ENCODE assay signal across 1 cellular context in the genomic region with DNA sequence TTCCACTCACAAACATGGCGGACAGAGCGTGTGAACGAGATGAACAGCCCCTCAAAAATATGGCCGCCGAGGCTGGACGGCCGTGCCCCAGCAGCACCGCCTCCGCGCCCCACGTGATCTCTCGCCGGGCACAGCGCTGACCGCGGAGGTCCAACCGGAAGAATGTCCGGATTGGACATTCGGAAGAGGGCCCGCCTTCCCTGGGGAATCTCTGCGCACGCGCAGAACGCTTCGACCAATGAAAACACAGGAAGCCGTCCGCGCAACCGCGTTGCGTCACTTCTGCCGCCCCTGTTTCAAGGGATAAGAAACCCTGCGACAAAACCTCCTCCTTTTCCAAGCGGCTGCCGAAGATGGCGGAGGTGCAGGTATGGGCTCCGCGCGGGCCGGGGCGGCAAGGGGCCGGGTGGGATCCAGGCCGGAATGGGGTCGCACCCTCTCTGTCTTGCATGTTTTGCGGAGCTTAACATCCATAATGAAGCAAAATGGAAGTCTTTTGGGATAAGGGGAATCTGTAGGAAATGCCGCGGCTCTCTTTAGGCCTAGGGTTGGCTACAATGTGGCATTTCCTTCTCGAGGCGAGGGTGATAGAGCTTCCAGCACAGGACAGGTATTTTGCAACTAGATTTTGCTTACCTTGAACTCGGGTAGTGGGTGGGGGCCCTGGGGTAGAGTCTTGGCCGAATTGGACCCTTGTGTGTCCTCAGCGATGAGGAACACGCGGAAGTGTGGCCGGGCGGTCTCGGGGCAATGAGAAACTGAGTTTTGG.
TF ChIP-seq lines count a peak whose summit lies in the region.

A gene (plus strand): TSS at position 332 of the 769 bp plus-strand sequence. CDS start 22 bp downstream, at position 354.

TF ChIP-seq in K562, 482 proteins besides CTCF, POLR2A, EP300 and RAD21 (continued from another document and continues in another):
- TF ChIP-seq, protein P1, sequence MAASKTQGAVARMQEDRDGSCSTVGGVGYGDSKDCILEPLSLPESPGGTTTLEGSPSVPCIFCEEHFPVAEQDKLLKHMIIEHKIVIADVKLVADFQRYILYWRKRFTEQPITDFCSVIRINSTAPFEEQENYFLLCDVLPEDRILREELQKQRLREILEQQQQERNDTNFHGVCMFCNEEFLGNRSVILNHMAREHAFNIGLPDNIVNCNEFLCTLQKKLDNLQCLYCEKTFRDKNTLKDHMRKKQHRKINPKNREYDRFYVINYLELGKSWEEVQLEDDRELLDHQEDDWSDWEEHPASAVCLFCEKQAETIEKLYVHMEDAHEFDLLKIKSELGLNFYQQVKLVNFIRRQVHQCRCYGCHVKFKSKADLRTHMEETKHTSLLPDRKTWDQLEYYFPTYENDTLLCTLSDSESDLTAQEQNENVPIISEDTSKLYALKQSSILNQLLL (CRISPR knock-in tag; IDR thresholded peaks at IDR 0.05; ENCODE audit: borderline replicate concordance): no peak
- peak; percentile 75; the same call in 1 of the 2 replicates for TF ChIP-seq ESRRA (IDR thresholded peaks at IDR 0.05; ENCODE audit: borderline replicate concordance, low read depth)
- TF ChIP-seq, protein P2, sequence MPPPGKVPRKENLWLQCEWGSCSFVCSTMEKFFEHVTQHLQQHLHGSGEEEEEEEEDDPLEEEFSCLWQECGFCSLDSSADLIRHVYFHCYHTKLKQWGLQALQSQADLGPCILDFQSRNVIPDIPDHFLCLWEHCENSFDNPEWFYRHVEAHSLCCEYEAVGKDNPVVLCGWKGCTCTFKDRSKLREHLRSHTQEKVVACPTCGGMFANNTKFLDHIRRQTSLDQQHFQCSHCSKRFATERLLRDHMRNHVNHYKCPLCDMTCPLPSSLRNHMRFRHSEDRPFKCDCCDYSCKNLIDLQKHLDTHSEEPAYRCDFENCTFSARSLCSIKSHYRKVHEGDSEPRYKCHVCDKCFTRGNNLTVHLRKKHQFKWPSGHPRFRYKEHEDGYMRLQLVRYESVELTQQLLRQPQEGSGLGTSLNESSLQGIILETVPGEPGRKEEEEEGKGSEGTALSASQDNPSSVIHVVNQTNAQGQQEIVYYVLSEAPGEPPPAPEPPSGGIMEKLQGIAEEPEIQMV (tag; conservative IDR thresholded peaks at IDR 0.05; ENCODE audit: low read depth): no peak
- TF ChIP-seq TAF9B (IDR thresholded peaks at IDR 0.05; ENCODE audit: partially characterized antibody): peak; percentile 98
- no peak for TF ChIP-seq CBX8 (IDR thresholded peaks at IDR 0.05; ENCODE audit: borderline replicate concordance, extremely low read depth, low read depth, low read length, poor library complexity, severe bottlenecking)
- 0 out of 2 replicates have a peak, but pooled peaks have one; percentile 13 for TF ChIP-seq CBFB (CRISPR knock-in tag; IDR thresholded peaks at IDR 0.05)
- TF ChIP-seq, protein P3, sequence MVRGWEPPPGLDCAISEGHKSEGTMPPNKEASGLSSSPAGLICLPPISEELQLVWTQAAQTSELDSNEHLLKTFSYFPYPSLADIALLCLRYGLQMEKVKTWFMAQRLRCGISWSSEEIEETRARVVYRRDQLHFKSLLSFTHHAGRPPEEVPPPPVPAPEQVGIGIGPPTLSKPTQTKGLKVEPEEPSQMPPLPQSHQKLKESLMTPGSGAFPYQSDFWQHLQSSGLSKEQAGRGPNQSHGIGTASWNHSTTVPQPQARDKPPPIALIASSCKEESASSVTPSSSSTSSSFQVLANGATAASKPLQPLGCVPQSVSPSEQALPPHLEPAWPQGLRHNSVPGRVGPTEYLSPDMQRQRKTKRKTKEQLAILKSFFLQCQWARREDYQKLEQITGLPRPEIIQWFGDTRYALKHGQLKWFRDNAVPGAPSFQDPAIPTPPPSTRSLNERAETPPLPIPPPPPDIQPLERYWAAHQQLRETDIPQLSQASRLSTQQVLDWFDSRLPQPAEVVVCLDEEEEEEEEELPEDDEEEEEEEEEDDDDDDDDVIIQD (CRISPR knock-in tag; IDR thresholded peaks at IDR 0.05): no peak
- no peak for TF ChIP-seq KDM4B (IDR thresholded peaks at IDR 0.05; ENCODE audit: borderline replicate concordance in 2 of 2, low read depth in 1 of 2)
- TF ChIP-seq, protein P4, sequence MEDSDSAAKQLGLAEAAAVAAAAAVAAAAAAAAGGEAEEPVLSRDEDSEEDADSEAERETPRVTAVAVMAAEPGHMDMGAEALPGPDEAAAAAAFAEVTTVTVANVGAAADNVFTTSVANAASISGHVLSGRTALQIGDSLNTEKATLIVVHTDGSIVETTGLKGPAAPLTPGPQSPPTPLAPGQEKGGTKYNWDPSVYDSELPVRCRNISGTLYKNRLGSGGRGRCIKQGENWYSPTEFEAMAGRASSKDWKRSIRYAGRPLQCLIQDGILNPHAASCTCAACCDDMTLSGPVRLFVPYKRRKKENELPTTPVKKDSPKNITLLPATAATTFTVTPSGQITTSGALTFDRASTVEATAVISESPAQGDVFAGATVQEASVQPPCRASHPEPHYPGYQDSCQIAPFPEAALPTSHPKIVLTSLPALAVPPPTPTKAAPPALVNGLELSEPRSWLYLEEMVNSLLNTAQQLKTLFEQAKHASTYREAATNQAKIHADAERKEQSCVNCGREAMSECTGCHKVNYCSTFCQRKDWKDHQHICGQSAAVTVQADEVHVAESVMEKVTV (CRISPR knock-in tag; IDR thresholded peaks at IDR 0.05): peak; percentile 16; the same call in 1 of the 2 replicates
- TF ChIP-seq XRCC4 (IDR thresholded peaks at IDR 0.05; ENCODE audit: extremely low read depth, insufficient read depth, insufficient read length): no peak
- TF ChIP-seq, protein P5, sequence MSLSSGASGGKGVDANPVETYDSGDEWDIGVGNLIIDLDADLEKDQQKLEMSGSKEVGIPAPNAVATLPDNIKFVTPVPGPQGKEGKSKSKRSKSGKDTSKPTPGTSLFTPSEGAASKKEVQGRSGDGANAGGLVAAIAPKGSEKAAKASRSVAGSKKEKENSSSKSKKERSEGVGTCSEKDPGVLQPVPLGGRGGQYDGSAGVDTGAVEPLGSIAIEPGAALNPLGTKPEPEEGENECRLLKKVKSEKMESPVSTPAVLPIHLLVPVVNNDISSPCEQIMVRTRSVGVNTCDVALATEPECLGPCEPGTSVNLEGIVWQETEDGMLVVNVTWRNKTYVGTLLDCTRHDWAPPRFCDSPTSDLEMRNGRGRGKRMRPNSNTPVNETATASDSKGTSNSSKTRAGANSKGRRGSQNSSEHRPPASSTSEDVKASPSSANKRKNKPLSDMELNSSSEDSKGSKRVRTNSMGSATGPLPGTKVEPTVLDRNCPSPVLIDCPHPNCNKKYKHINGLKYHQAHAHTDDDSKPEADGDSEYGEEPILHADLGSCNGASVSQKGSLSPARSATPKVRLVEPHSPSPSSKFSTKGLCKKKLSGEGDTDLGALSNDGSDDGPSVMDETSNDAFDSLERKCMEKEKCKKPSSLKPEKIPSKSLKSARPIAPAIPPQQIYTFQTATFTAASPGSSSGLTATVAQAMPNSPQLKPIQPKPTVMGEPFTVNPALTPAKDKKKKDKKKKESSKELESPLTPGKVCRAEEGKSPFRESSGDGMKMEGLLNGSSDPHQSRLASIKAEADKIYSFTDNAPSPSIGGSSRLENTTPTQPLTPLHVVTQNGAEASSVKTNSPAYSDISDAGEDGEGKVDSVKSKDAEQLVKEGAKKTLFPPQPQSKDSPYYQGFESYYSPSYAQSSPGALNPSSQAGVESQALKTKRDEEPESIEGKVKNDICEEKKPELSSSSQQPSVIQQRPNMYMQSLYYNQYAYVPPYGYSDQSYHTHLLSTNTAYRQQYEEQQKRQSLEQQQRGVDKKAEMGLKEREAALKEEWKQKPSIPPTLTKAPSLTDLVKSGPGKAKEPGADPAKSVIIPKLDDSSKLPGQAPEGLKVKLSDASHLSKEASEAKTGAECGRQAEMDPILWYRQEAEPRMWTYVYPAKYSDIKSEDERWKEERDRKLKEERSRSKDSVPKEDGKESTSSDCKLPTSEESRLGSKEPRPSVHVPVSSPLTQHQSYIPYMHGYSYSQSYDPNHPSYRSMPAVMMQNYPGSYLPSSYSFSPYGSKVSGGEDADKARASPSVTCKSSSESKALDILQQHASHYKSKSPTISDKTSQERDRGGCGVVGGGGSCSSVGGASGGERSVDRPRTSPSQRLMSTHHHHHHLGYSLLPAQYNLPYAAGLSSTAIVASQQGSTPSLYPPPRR (CRISPR knock-in tag; IDR thresholded peaks at IDR 0.05; ENCODE audit: borderline replicate concordance): no peak
- TF ChIP-seq ARNT (IDR thresholded peaks at IDR 0.05): no peak
- TF ChIP-seq, protein P6, sequence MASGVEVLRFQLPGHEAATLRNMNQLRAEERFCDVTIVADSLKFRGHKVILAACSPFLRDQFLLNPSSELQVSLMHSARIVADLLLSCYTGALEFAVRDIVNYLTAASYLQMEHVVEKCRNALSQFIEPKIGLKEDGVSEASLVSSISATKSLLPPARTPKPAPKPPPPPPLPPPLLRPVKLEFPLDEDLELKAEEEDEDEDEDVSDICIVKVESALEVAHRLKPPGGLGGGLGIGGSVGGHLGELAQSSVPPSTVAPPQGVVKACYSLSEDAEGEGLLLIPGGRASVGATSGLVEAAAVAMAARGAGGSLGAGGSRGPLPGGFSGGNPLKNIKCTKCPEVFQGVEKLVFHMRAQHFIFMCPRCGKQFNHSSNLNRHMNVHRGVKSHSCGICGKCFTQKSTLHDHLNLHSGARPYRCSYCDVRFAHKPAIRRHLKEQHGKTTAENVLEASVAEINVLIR (CRISPR knock-in tag; IDR thresholded peaks at IDR 0.05): peak; percentile 93
- TF ChIP-seq CBFA2T2 (conservative IDR thresholded peaks at IDR 0.05): peak; percentile 84
- TF ChIP-seq ZNF699 (CRISPR knock-in tag; IDR thresholded peaks at IDR 0.05; ENCODE audit: insufficient replicate concordance): no peak
- TF ChIP-seq PHF20 (IDR thresholded peaks at IDR 0.05; ENCODE audit: partially characterized antibody): peak; percentile 57
- peak; percentile 67 for TF ChIP-seq BHLHE40 (IDR thresholded peaks at IDR 0.05; ENCODE audit: low read length)
- no peak for TF ChIP-seq ZNF408 (CRISPR knock-in tag; IDR thresholded peaks at IDR 0.05; ENCODE audit: low read depth)
- TF ChIP-seq, protein P7, sequence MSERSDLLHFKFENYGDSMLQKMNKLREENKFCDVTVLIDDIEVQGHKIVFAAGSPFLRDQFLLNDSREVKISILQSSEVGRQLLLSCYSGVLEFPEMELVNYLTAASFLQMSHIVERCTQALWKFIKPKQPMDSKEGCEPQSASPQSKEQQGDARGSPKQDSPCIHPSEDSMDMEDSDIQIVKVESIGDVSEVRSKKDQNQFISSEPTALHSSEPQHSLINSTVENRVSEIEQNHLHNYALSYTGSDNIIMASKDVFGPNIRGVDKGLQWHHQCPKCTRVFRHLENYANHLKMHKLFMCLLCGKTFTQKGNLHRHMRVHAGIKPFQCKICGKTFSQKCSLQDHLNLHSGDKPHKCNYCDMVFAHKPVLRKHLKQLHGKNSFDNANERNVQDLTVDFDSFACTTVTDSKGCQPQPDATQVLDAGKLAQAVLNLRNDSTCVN (CRISPR knock-in tag; IDR thresholded peaks at IDR 0.05): peak; percentile 52
- TF ChIP-seq ZNF41 (CRISPR knock-in tag; conservative IDR thresholded peaks at IDR 0.05): no peak
- peak; percentile 37; the same call in 1 of the 2 replicates for TF ChIP-seq TEAD4 (IDR thresholded peaks at IDR 0.05; ENCODE audit: low read length)
- TF ChIP-seq TEAD4 (CRISPR knock-in tag; IDR thresholded peaks at IDR 0.05; ENCODE audit: borderline replicate concordance): no peak
- no peak for TF ChIP-seq FIP1L1 (IDR thresholded peaks at IDR 0.05; ENCODE audit: low read depth, low read length, poor library complexity, severe bottlenecking)
- TF ChIP-seq NFRKB (IDR thresholded peaks at IDR 0.05; ENCODE audit: low read depth): peak; percentile 98
- no peak for TF ChIP-seq RBM15 (IDR thresholded peaks at IDR 0.05; ENCODE audit: insufficient read depth, low read length)
- TF ChIP-seq HMG20A (CRISPR knock-in tag; conservative IDR thresholded peaks at IDR 0.05): peak; percentile 47; the same call in 1 of the 2 replicates
- TF ChIP-seq, protein P8, sequence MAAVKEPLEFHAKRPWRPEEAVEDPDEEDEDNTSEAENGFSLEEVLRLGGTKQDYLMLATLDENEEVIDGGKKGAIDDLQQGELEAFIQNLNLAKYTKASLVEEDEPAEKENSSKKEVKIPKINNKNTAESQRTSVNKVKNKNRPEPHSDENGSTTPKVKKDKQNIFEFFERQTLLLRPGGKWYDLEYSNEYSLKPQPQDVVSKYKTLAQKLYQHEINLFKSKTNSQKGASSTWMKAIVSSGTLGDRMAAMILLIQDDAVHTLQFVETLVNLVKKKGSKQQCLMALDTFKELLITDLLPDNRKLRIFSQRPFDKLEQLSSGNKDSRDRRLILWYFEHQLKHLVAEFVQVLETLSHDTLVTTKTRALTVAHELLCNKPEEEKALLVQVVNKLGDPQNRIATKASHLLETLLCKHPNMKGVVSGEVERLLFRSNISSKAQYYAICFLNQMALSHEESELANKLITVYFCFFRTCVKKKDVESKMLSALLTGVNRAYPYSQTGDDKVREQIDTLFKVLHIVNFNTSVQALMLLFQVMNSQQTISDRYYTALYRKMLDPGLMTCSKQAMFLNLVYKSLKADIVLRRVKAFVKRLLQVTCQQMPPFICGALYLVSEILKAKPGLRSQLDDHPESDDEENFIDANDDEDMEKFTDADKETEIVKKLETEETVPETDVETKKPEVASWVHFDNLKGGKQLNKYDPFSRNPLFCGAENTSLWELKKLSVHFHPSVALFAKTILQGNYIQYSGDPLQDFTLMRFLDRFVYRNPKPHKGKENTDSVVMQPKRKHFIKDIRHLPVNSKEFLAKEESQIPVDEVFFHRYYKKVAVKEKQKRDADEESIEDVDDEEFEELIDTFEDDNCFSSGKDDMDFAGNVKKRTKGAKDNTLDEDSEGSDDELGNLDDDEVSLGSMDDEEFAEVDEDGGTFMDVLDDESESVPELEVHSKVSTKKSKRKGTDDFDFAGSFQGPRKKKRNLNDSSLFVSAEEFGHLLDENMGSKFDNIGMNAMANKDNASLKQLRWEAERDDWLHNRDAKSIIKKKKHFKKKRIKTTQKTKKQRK (IDR thresholded peaks at IDR 0.05; ENCODE audit: borderline replicate concordance, low read depth, low read length): peak; percentile 14; the same call in 1 of the 2 replicates
- TF ChIP-seq NFATC3 (IDR thresholded peaks at IDR 0.05): no peak
- TF ChIP-seq, protein P9, sequence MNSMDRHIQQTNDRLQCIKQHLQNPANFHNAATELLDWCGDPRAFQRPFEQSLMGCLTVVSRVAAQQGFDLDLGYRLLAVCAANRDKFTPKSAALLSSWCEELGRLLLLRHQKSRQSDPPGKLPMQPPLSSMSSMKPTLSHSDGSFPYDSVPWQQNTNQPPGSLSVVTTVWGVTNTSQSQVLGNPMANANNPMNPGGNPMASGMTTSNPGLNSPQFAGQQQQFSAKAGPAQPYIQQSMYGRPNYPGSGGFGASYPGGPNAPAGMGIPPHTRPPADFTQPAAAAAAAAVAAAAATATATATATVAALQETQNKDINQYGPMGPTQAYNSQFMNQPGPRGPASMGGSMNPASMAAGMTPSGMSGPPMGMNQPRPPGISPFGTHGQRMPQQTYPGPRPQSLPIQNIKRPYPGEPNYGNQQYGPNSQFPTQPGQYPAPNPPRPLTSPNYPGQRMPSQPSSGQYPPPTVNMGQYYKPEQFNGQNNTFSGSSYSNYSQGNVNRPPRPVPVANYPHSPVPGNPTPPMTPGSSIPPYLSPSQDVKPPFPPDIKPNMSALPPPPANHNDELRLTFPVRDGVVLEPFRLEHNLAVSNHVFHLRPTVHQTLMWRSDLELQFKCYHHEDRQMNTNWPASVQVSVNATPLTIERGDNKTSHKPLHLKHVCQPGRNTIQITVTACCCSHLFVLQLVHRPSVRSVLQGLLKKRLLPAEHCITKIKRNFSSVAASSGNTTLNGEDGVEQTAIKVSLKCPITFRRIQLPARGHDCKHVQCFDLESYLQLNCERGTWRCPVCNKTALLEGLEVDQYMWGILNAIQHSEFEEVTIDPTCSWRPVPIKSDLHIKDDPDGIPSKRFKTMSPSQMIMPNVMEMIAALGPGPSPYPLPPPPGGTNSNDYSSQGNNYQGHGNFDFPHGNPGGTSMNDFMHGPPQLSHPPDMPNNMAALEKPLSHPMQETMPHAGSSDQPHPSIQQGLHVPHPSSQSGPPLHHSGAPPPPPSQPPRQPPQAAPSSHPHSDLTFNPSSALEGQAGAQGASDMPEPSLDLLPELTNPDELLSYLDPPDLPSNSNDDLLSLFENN (IDR thresholded peaks at IDR 0.05; ENCODE audit: low read depth in 2 of 2, low read length in 2 of 2): peak in 1 of 2 experiments; percentile 78; a peak in 1 of 4 replicates
